In genomic region chr20:10487354-10488115, GRCh38 we compare ENCODE assay signal across 17 cellular contexts. TPM values are rescaled to one million over a fixed set of nuclear protein-coding genes. Genes with fewer than 3 reads are reported as not detected.
DNase-seq lines count a peak whose midpoint lies in the region; TF ChIP-seq lines count a peak whose summit lies in the region.
"Had no signal": no experiment of that assay in that cellular context is flagged by ENCODE, and none has a peak within 500 bp of the region (broad histone marks: within the 10 kb centered on the region; RNA-seq: fewer than 3 reads in every experiment).

No MANE protein-coding gene starts in this region.

- in situ Hi-C loops in brain microvascular endothelial cell (cut with HindIII; ENCODE audit: low pct_ligation_motif_present, low sequenced_read_pairs), result no loop called here

- no peak overlapping the region for H3K27ac ChIP-seq in brain microvascular endothelial cell
- H3K27ac ChIP-seq: coronary artery, SJCRH30, stomach, WERI-Rb-1 had no signal

- peaks cover 77% of the 10 kb centered on the region for H3K4me1 Mint-ChIP-seq in neural crest cell

- peaks cover 13% of the 10 kb centered on the region for H3K9me3 Mint-ChIP-seq in neural crest cell
- H3K9me3 Mint-ChIP-seq: activated naive CD4-positive, alpha-beta T cell treated with anti-CD3 and anti-CD28 coated beads, Interleukin-2, amount 50 U/mL, for 72 hours; nephron progenitor cell had no signal

- no peak overlapping the region for H3K4me3 ChIP-seq in epithelial cell of esophagus (ENCODE audit: low read length)
- H3K4me3 ChIP-seq in brain microvascular endothelial cell (ENCODE audit: low read depth, low read length), result no peak overlapping the region
- H3K4me3 ChIP-seq: coronary artery, SJCRH30, skin epidermis, stomach had no signal

- H3K27ac Mint-ChIP-seq in neural crest cell (ENCODE audit: unreplicated experiment), result no peak overlapping the region
- H3K27ac Mint-ChIP-seq: activated naive CD4-positive, alpha-beta T cell treated with anti-CD3 and anti-CD28 coated beads, Interleukin-2, amount 50 U/mL, for 72 hours; nephron progenitor cell had no signal

- no peaks in the 10 kb centered on the region for H3K27me3 Mint-ChIP-seq in neural crest cell (ENCODE audit: low read depth)

- peak; percentile 67 for DNase-seq in EH (ENCODE audit: low read depth)
- DNase-seq in NCI-H1105 (lab: John Stamatoyannopoulos, UW), result peak; percentile 75
- peak; percentile 69 for DNase-seq in epithelial cell of esophagus (ENCODE audit: low read depth)
- no peak for DNase-seq in neural crest cell (ENCODE audit: low read depth, low spot score)
- DNase-seq in brain microvascular endothelial cell, result no peak
- no peak for DNase-seq in T1000 (lab: John Stamatoyannopoulos, UW)
- no peak for DNase-seq in GF-D8 (lab: John Stamatoyannopoulos, UW)
- DNase-seq: left cardiac atrium, NCI-H146, NCI-H774, nephron progenitor cell, SJCRH30, stomach, WERI-Rb-1 had no signal

- no peaks in the 10 kb centered on the region for H3K36me3 ChIP-seq in brain microvascular endothelial cell (replicated peaks)
- H3K36me3 ChIP-seq: SJCRH30, stomach, WERI-Rb-1 had no signal

- H3K4me3 Mint-ChIP-seq in neural crest cell, result peak overlapping the region; percentile 33
- H3K4me3 Mint-ChIP-seq: nephron progenitor cell had no signal

- TF ChIP-seq CTCF in epithelial cell of esophagus (IDR thresholded peaks at IDR 0.05; ENCODE audit: insufficient read depth, low read depth, low read length, missing control alignments) (no peak), neural crest cell (conservative IDR thresholded peaks at IDR 0.05) (no peak), brain microvascular endothelial cell (IDR thresholded peaks at IDR 0.05; ENCODE audit: low read depth, low read length, missing control alignments) (no peak)

- peaks cover 5% of the 10 kb centered on the region for H3K36me3 Mint-ChIP-seq in neural crest cell (ENCODE audit: low read depth)
- H3K36me3 Mint-ChIP-seq: activated naive CD4-positive, alpha-beta T cell treated with anti-CD3 and anti-CD28 coated beads, Interleukin-2, amount 50 U/mL, for 72 hours had no signal

- no peaks in the 10 kb centered on the region for H3K27me3 ChIP-seq in brain microvascular endothelial cell (replicated peaks)
- H3K27me3 ChIP-seq: SJCRH30, stomach had no signal

RNA-seq across cellular contexts. Expression of gene SLX4IP, which starts 52.4 kb away (rescaled TPM):
- 8.5 and 8.8 TPM in 2 replicates for total RNA-seq in neural crest cell

RNA-seq across cellular contexts. Expression of gene MKKS, which starts 53.5 kb away (rescaled TPM):
- total RNA-seq in neural crest cell, result 21.1 and 22.3 TPM in 2 replicates

Comparison
In these comparisons a context has a peak if more than half of its experiments do, and no peak if none do; other contexts are left out.
1. DNase-seq: peak in EH (single experiment), NCI-H1105 (single experiment) and epithelial cell of esophagus (single experiment); none in neural crest cell (single experiment), brain microvascular endothelial cell (single experiment), T1000 (single experiment) and GF-D8 (single experiment).